30 cellular contexts compared by ENCODE assay signal in genomic region chr6:54426995-54427394, GRCh38.
DNase-seq lines count a peak whose midpoint lies in the region; ATAC-seq and TF ChIP-seq lines count a peak whose summit lies in the region.
"Had no signal": no experiment of that assay in that cellular context is flagged by ENCODE, and none has a peak within 500 bp of the region (broad histone marks: within the 10 kb centered on the region; RNA-seq: fewer than 3 reads in every experiment).

No MANE protein-coding gene starts in this region.

- CTCF ChIA-PET in mammary epithelial cell (lab: Charles Lee; ENCODE audit: low non-redundant PET), result no interaction called here

- H3K4me1 ChIP-seq in mammary epithelial cell (ENCODE audit: insufficient read depth, low read length) (peaks cover 5% of the 10 kb centered on the region), breast epithelium (no peaks in the 10 kb centered on the region), endodermal cell (ENCODE audit: control insufficient read depth, insufficient read depth, low read length) (no peaks in the 10 kb centered on the region)
- H3K4me1 ChIP-seq: ascending aorta, lower lobe of right lung, thyroid gland had no signal

- no peak for TF ChIP-seq CTCF in mammary epithelial cell (conservative IDR thresholded peaks at IDR 0.05 in 1 of 2, IDR thresholded peaks at IDR 0.05 in 1 of 2; ENCODE audit: extremely low read depth in 1 of 2, insufficient read depth in 1 of 2, low read depth in 1 of 2, low read length in 2 of 2)
- no peak for TF ChIP-seq CTCF in breast epithelium (IDR thresholded peaks at IDR 0.05)
- TF ChIP-seq CTCF in endodermal cell (conservative IDR thresholded peaks at IDR 0.05), result no peak
- TF ChIP-seq CTCF in dorsolateral prefrontal cortex (IDR thresholded peaks at IDR 0.05 in 54 of 56, conservative IDR thresholded peaks at IDR 0.05 in 2 of 56; ENCODE audit: low read depth in 1 of 56, partially characterized antibody in 56 of 56), result no peak

- in situ Hi-C loops in mammary epithelial cell (cut with MboI; ENCODE audit: low sequenced_read_pairs in 2 of 2), result no loop called here

- ATAC-seq in HG03196 (IDR thresholded peaks at IDR 0.05; ENCODE audit: unreplicated experiment), result peak; percentile 36
- ATAC-seq in HG02623 (IDR thresholded peaks at IDR 0.05; ENCODE audit: unreplicated experiment), result no peak
- ATAC-seq: activated naive CD4-positive, alpha-beta T cell treated with anti-CD3 and anti-CD28 coated beads, Interleukin-2, amount 50 U/mL, for 72 hours; lower lobe of right lung; mucosa of descending colon; natural killer cell treated with Interleukin-12 subunit alpha and Interleukin-12 subunit beta and Interleukin-15 and Interleukin-18, amount 100 ng/mL, for 72 hours; SK-N-SH treated with all-trans-retinoic acid at 6 μM for 48 hours; stimulated activated naive CD8-positive, alpha-beta T cell treated with anti-CD3 and anti-CD28 coated beads, Interleukin-15, amount 100 ng/mL, for 72 hours; T-helper 17 cell had no signal

- H3K9me3 ChIP-seq in mammary epithelial cell (replicated peaks; ENCODE audit: insufficient read depth, low read length) (no peaks in the 10 kb centered on the region), breast epithelium (no peaks in the 10 kb centered on the region), endodermal cell (ENCODE audit: control insufficient read depth, low read length) (no peaks in the 10 kb centered on the region)
- H3K9me3 ChIP-seq: ascending aorta, lower lobe of right lung, mucosa of descending colon, ovary, thyroid gland had no signal

- BruUV-seq in mammary epithelial cell (replicated peaks; lab: Mats Ljungman, UMichigan), result TSS peak; percentile 100

- intact Hi-C loops in mammary epithelial cell (cut with micrococcal nuclease) (loop anchor here (5.0 kb wide), 1 partner anchor 65 kb away; no protein-coding TSS in a partner anchor), breast epithelium (cut with DNase I; ENCODE audit: low total_unique reads) (no loop called here), dorsolateral prefrontal cortex (cut with DNase I) (no loop called here)

- no peaks in the 10 kb centered on the region for H3K79me2 ChIP-seq in mammary epithelial cell (ENCODE audit: insufficient read depth, low read length)

- no peaks in the 10 kb centered on the region for H4K20me1 ChIP-seq in mammary epithelial cell (ENCODE audit: insufficient read depth, low read length)

- no peak for TF ChIP-seq POLR2A in breast epithelium (IDR thresholded peaks at IDR 0.05)

- H3K27me3 ChIP-seq in mammary epithelial cell (ENCODE audit: insufficient read depth, low read length) (no peaks in the 10 kb centered on the region), breast epithelium (no peaks in the 10 kb centered on the region), endodermal cell (ENCODE audit: control insufficient read depth, insufficient read depth, low read length, poor library complexity, severe bottlenecking) (no peaks in the 10 kb centered on the region), dorsolateral prefrontal cortex (no peaks in the 10 kb centered on the region)
- H3K27me3 ChIP-seq: ascending aorta, ovary, thyroid gland had no signal

- DNase-seq in mammary epithelial cell, result no peak
- DNase-seq in breast epithelium (ENCODE audit: low spot score in 2 of 2), result no peak
- DNase-seq in endodermal cell, result peak; percentile 36
- peak; percentile 58 for DNase-seq in renal cortical epithelial cell (ENCODE audit: low read depth)
- DNase-seq in AG08395 (ENCODE audit: low spot score), result no peak
- DNase-seq in dorsolateral prefrontal cortex, result no peak
- DNase-seq: 8988T; activated CD4-positive, alpha-beta memory T cell treated with anti-CD3 and anti-CD28 coated beads, Interleukin-2, amount 10 ng/mL, durations not matched to agents 7 days and 5 days; activated CD4-positive, alpha-beta T cell treated with anti-CD3 and anti-CD28 coated beads for 1 hour; activated CD8-positive, alpha-beta memory T cell treated with anti-CD3 and anti-CD28 coated beads, Interleukin-2, amount 50 U/mL, for 48 hours; CD4-positive, CD25-positive, alpha-beta regulatory T cell; cortex of kidney; islet precursor cell; lower lobe of right lung; mucosa of descending colon; NCI-H1436; NCI-H2107; OCI-M1; ovary; small intestine; stimulated activated naive CD8-positive, alpha-beta T cell treated with anti-CD3 and anti-CD28 coated beads, Interleukin-15, amount 100 ng/mL, for 72 hours; T-helper 17 cell had no signal

- no peak overlapping the region for H3K4me2 ChIP-seq in mammary epithelial cell (ENCODE audit: insufficient read depth, low read depth, low read length)
- H3K4me2 ChIP-seq: KMS-11 had no signal

- peak overlapping the region; percentile 19 for H2AFZ ChIP-seq in mammary epithelial cell (ENCODE audit: low read depth, low read length)

- H3K4me3 Mint-ChIP-seq in endodermal cell, result no peak overlapping the region
- H3K4me3 Mint-ChIP-seq: activated CD4-positive, alpha-beta memory T cell treated with anti-CD3 and anti-CD28 coated beads, Interleukin-2, amount 10 ng/mL, durations not matched to agents 7 days and 5 days; CD4-positive, CD25-positive, alpha-beta regulatory T cell; natural killer cell treated with Interleukin-12 subunit alpha and Interleukin-12 subunit beta and Interleukin-15 and Interleukin-18, amount 100 ng/mL, for 72 hours; stimulated activated naive CD8-positive, alpha-beta T cell treated with anti-CD3 and anti-CD28 coated beads, Interleukin-15, amount 100 ng/mL, for 72 hours; T-helper 17 cell had no signal

- H3K4me1 Mint-ChIP-seq in endodermal cell, result peaks cover 7% of the 10 kb centered on the region
- H3K4me1 Mint-ChIP-seq: activated CD4-positive, alpha-beta memory T cell treated with anti-CD3 and anti-CD28 coated beads, Interleukin-2, amount 10 ng/mL, durations not matched to agents 7 days and 5 days; CD4-positive, CD25-positive, alpha-beta regulatory T cell; stimulated activated naive CD8-positive, alpha-beta T cell treated with anti-CD3 and anti-CD28 coated beads, Interleukin-15, amount 100 ng/mL, for 72 hours; T-helper 17 cell had no signal

- no peaks in the 10 kb centered on the region for H3K9me3 Mint-ChIP-seq in endodermal cell

- no peak overlapping the region for H3K27ac ChIP-seq in mammary epithelial cell (ENCODE audit: insufficient read depth, low read depth, low read length)
- H3K27ac ChIP-seq in breast epithelium, result no peak overlapping the region
- no peak overlapping the region for H3K27ac ChIP-seq in endodermal cell (ENCODE audit: low read depth, low read length)
- no peak overlapping the region for H3K27ac ChIP-seq in dorsolateral prefrontal cortex
- H3K27ac ChIP-seq: ascending aorta, KMS-11, lower lobe of right lung, ovary, thyroid gland had no signal

- H3K36me3 ChIP-seq in mammary epithelial cell (ENCODE audit: insufficient read depth, low read length) (no peaks in the 10 kb centered on the region), breast epithelium (no peaks in the 10 kb centered on the region), endodermal cell (ENCODE audit: control insufficient read depth, insufficient read depth, low read length) (no peaks in the 10 kb centered on the region)
- H3K36me3 ChIP-seq: ascending aorta, lower lobe of right lung, ovary, thyroid gland had no signal

- H3K9ac ChIP-seq in mammary epithelial cell (ENCODE audit: insufficient read depth, low read length), result no peak overlapping the region
- no peak overlapping the region for H3K9ac ChIP-seq in endodermal cell (ENCODE audit: extremely low read depth, low read length, poor library complexity, severe bottlenecking)
- H3K9ac ChIP-seq: KMS-11 had no signal

- no peaks in the 10 kb centered on the region for H3K27me3 Mint-ChIP-seq in endodermal cell (ENCODE audit: insufficient read depth)
- H3K27me3 Mint-ChIP-seq: activated CD4-positive, alpha-beta memory T cell treated with anti-CD3 and anti-CD28 coated beads, Interleukin-2, amount 10 ng/mL, durations not matched to agents 7 days and 5 days; CD4-positive, CD25-positive, alpha-beta regulatory T cell; natural killer cell treated with Interleukin-12 subunit alpha and Interleukin-12 subunit beta and Interleukin-15 and Interleukin-18, amount 100 ng/mL, for 72 hours; stimulated activated naive CD8-positive, alpha-beta T cell treated with anti-CD3 and anti-CD28 coated beads, Interleukin-15, amount 100 ng/mL, for 72 hours; T-helper 17 cell had no signal

- no peak overlapping the region for H3K4me3 ChIP-seq in mammary epithelial cell (replicated peaks in 1 of 3; ENCODE audit: insufficient read depth in 1 of 3, low read depth in 2 of 3, low read length in 3 of 3)
- H3K4me3 ChIP-seq in breast epithelium, result no peak overlapping the region
- H3K4me3 ChIP-seq in endodermal cell (ENCODE audit: low read length), result no peak overlapping the region
- H3K4me3 ChIP-seq in dorsolateral prefrontal cortex, result no peak overlapping the region
- H3K4me3 ChIP-seq: ascending aorta, lower lobe of right lung, mucosa of descending colon, ovary, thyroid gland had no signal

- H3K36me3 Mint-ChIP-seq in endodermal cell (ENCODE audit: low read depth), result no peaks in the 10 kb centered on the region
- H3K36me3 Mint-ChIP-seq: activated naive CD4-positive, alpha-beta T cell treated with anti-CD3 and anti-CD28 coated beads, Interleukin-2, amount 50 U/mL, for 72 hours; CD4-positive, CD25-positive, alpha-beta regulatory T cell; natural killer cell treated with Interleukin-12 subunit alpha and Interleukin-12 subunit beta and Interleukin-15 and Interleukin-18, amount 100 ng/mL, for 72 hours had no signal

- no peak overlapping the region for H3K27ac Mint-ChIP-seq in endodermal cell
- H3K27ac Mint-ChIP-seq: activated CD4-positive, alpha-beta memory T cell treated with anti-CD3 and anti-CD28 coated beads, Interleukin-2, amount 10 ng/mL, durations not matched to agents 7 days and 5 days; activated naive CD4-positive, alpha-beta T cell treated with anti-CD3 and anti-CD28 coated beads, Interleukin-2, amount 50 U/mL, for 72 hours; CD4-positive, CD25-positive, alpha-beta regulatory T cell; natural killer cell treated with Interleukin-12 subunit alpha and Interleukin-12 subunit beta and Interleukin-15 and Interleukin-18, amount 100 ng/mL, for 72 hours; stimulated activated naive CD8-positive, alpha-beta T cell treated with anti-CD3 and anti-CD28 coated beads, Interleukin-15, amount 100 ng/mL, for 72 hours; T-helper 17 cell had no signal

- dilution Hi-C loops in mammary epithelial cell (cut with HindIII; ENCODE audit: low sequenced_read_pairs), result no loop called here

Comparison
In these comparisons a context has a peak if more than half of its experiments do, and no peak if none do; other contexts are left out.
1. DNase-seq: peak in endodermal cell (single experiment) and renal cortical epithelial cell (single experiment); none in mammary epithelial cell (single experiment), breast epithelium (0 of 2), AG08395 (single experiment) and dorsolateral prefrontal cortex (0 of 10).